Comparison of ENCODE assay signal across 9 cellular contexts in genomic region chr7:128911441-128912031, GRCh38. TPM values are rescaled to one million over a fixed set of nuclear protein-coding genes. Genes with fewer than 3 reads are reported as not detected.
DNase-seq lines count a peak whose midpoint lies in the region; ATAC-seq and TF ChIP-seq lines count a peak whose summit lies in the region.
"Had no signal": no experiment of that assay in that cellular context is flagged by ENCODE, and none has a peak within 500 bp of the region (broad histone marks: within the 10 kb centered on the region; RNA-seq: fewer than 3 reads in every experiment).

No MANE protein-coding gene starts in this region.

- no peaks in the 10 kb centered on the region for H3K9me3 ChIP-seq in cardiac muscle cell (ENCODE audit: low read depth)

- H3K4me3 ChIP-seq in cardiac muscle cell: no peak overlapping the region

- H3K4me1 ChIP-seq in cardiac muscle cell (ENCODE audit: low read depth): no peaks in the 10 kb centered on the region

- DNase-seq in Caki2 (ENCODE audit: low read depth) (peak; percentile 48), NCI-H2227 treated with DMSO at 0.1 percent for 48 hours (lab: John Stamatoyannopoulos, UW) (peak; percentile 24), cardiac muscle cell (ENCODE audit: low read depth in 1 of 2, low spot score in 1 of 2) (peak; percentile 30 to 59), omental fat pad (ENCODE audit: low spot score) (peak; percentile 9), NCI-H2196 (lab: John Stamatoyannopoulos, UW; ENCODE audit: unreplicated experiment) (no peak), NCI-H226 (no peak)
- DNase-seq in activated T-cell treated with anti-CD3 and anti-CD28 coated beads, Interleukin-2, amount 50 U/mL, for 1 hour: no peak
- DNase-seq: CD8-positive, alpha-beta T cell had no signal

- H3K36me3 ChIP-seq in cardiac muscle cell: no peaks in the 10 kb centered on the region

- TF ChIP-seq CTCF in cardiac muscle cell (IDR thresholded peaks at IDR 0.05; ENCODE audit: low read depth, low read length) (no peak), omental fat pad (IDR thresholded peaks at IDR 0.05) (no peak)

- in situ Hi-C loops in Caki2 (cut with HindIII; ENCODE audit: low pct_unique_long_range_greater_than_20kb, low sequenced_read_pairs): no loop called here

- H3K27ac ChIP-seq in cardiac muscle cell: no peak overlapping the region

- peaks cover 42% of the 10 kb centered on the region for H3K27me3 ChIP-seq in cardiac muscle cell

- ATAC-seq in omental fat pad (ENCODE audit: low FRiP score) (no peak), HG02884 (IDR thresholded peaks at IDR 0.05; ENCODE audit: unreplicated experiment) (no peak)
- ATAC-seq: CD8-positive, alpha-beta T cell had no signal

RNA-seq across cellular contexts. Expression of gene KCP, which starts 1.0 kb away (rescaled TPM):
- total RNA-seq in Caki2 (2014; rRNA removed; shearing (Covaris generic); ENCODE audit: low replicate concordance): 2.1 and 5.1 TPM in 2 replicates
- 0.49 and 1.2 TPM in 2 replicates for total RNA-seq in cardiac muscle cell
- polyA plus RNA-seq in cardiac muscle cell: 1.6 TPM in 2 replicates
- total RNA-seq in omental fat pad: 1 to 10 TPM in 2 of 4 donors, under 1 TPM in 2; 0.46 to 3.3 (median 1.2) TPM

RNA-seq across cellular contexts. Expression of gene IRF5, which starts 26.2 kb away (rescaled TPM):
- total RNA-seq in Caki2 (2014; rRNA removed; shearing (Covaris generic); ENCODE audit: low replicate concordance): 73.4 and 92.1 TPM in 2 replicates
- total RNA-seq in cardiac muscle cell: not detected in 2 replicates
- polyA plus RNA-seq in cardiac muscle cell: not detected in 2 replicates
- total RNA-seq in omental fat pad: 10 to 100 TPM in 3 of 4 donors, 1 to 10 TPM in 1; 5.3 to 23.9 (median 18.8) TPM

RNA-seq across cellular contexts. Expression of gene ATP6V1F, which starts 48.9 kb away (rescaled TPM):
- 168 and 191 TPM in 2 replicates for total RNA-seq in Caki2 (2014; rRNA removed; shearing (Covaris generic); ENCODE audit: low replicate concordance)
- total RNA-seq in cardiac muscle cell (113 and 164 TPM in 2 replicates), omental fat pad (100 to 1,000 TPM in 3 of 4 donors, 10 to 100 TPM in 1; 86.7 to 186 (median 133) TPM)
- polyA plus RNA-seq in cardiac muscle cell: 284 and 330 TPM in 2 replicates

Comparison
In these comparisons a context has a peak if more than half of its experiments do, and no peak if none do; other contexts are left out.
1. DNase-seq: peak in Caki2 (single experiment), NCI-H2227 treated with DMSO at 0.1 percent for 48 hours (single experiment), cardiac muscle cell (2 of 2) and omental fat pad (single experiment); none in NCI-H2196 (single experiment), NCI-H226 (single experiment) and activated T-cell treated with anti-CD3 and anti-CD28 coated beads, Interleukin-2, amount 50 U/mL, for 1 hour (single experiment).